In genomic region chr5:87686975-87687374, GRCh38 we compare ENCODE assay signal across 14 cellular contexts.
DNase-seq lines count a peak whose midpoint lies in the region; ATAC-seq and TF ChIP-seq lines count a peak whose summit lies in the region.
"Had no signal": no experiment of that assay in that cellular context is flagged by ENCODE, and none has a peak within 500 bp of the region (broad histone marks: within the 10 kb centered on the region; RNA-seq: fewer than 3 reads in every experiment).

No MANE protein-coding gene starts in this region.

- no peak overlapping the region for H3K27ac Mint-ChIP-seq in activated CD8-positive, alpha-beta T cell treated with anti-CD3 and anti-CD28 coated beads for 36 hours
- no peak overlapping the region for H3K27ac Mint-ChIP-seq in T-helper 2 cell treated with Interferon-gamma antibody and Interleukin-4, amounts not matched to agents 5 μg/mL and 100 μg/mL, for 36 hours
- H3K27ac Mint-ChIP-seq: activated naive CD4-positive, alpha-beta T cell treated with anti-CD3 and anti-CD28 coated beads, Interleukin-2, amount 50 U/mL, for 24 hours; stimulated activated naive CD8-positive, alpha-beta T cell treated with anti-CD3 and anti-CD28 coated beads, Interleukin-15, Interleukin-2, amounts not matched to agents 100 ng/mL and 50 ng/mL, for 24 hours had no signal

- POLR2A ChIA-PET in activated CD8-positive, alpha-beta T cell treated with anti-CD3 and anti-CD28 coated beads for 36 hours (lab: Charles Lee) = no interaction called here

- DNase-seq in NOMO-1 treated with DMSO at 0.1 percent for 48 hours (lab: John Stamatoyannopoulos, UW; ENCODE audit: unreplicated experiment) (peak; percentile 20), NOMO-1 treated with dmso at 0.1 percent for 144 hours (lab: John Stamatoyannopoulos, UW; ENCODE audit: unreplicated experiment) (no peak), head of caudate nucleus (no peak), NCI-H345 treated with DMSO at 0.1 percent for 48 hours (lab: John Stamatoyannopoulos, UW; ENCODE audit: unreplicated experiment) (no peak)
- no peak for DNase-seq in activated CD8-positive, alpha-beta T cell treated with anti-CD3 and anti-CD28 coated beads for 36 hours
- DNase-seq in T-helper 2 cell treated with Interferon-gamma antibody and Interleukin-4, amounts not matched to agents 5 μg/mL and 100 μg/mL, for 36 hours (ENCODE audit: low spot score) = no peak
- DNase-seq: 8988T, foreskin fibroblast, NCI-H2171 treated with DMSO at 0.1 percent for 48 hours had no signal

- H3K9me3 Mint-ChIP-seq in activated CD8-positive, alpha-beta T cell treated with anti-CD3 and anti-CD28 coated beads for 36 hours = peaks cover 4% of the 10 kb centered on the region
- H3K9me3 Mint-ChIP-seq in T-helper 2 cell treated with Interferon-gamma antibody and Interleukin-4, amounts not matched to agents 5 μg/mL and 100 μg/mL, for 36 hours = peaks cover 4% of the 10 kb centered on the region

- H3K36me3 Mint-ChIP-seq in activated CD8-positive, alpha-beta T cell treated with anti-CD3 and anti-CD28 coated beads for 36 hours (ENCODE audit: low read depth) = no peaks in the 10 kb centered on the region
- H3K36me3 Mint-ChIP-seq in T-helper 2 cell treated with Interferon-gamma antibody and Interleukin-4, amounts not matched to agents 5 μg/mL and 100 μg/mL, for 36 hours (ENCODE audit: low read depth) = no peaks in the 10 kb centered on the region
- H3K36me3 Mint-ChIP-seq: activated naive CD4-positive, alpha-beta T cell treated with anti-CD3 and anti-CD28 coated beads, Interleukin-2, amount 50 U/mL, for 24 hours had no signal

- intact Hi-C loops in head of caudate nucleus (cut with DNase I) = no loop called here
- intact Hi-C loops in activated CD8-positive, alpha-beta T cell treated with anti-CD3 and anti-CD28 coated beads for 36 hours (cut with micrococcal nuclease) = no loop called here

- H3K27me3 Mint-ChIP-seq in activated CD8-positive, alpha-beta T cell treated with anti-CD3 and anti-CD28 coated beads for 36 hours = peaks cover 1% of the 10 kb centered on the region
- no peaks in the 10 kb centered on the region for H3K27me3 Mint-ChIP-seq in T-helper 2 cell treated with Interferon-gamma antibody and Interleukin-4, amounts not matched to agents 5 μg/mL and 100 μg/mL, for 36 hours (ENCODE audit: low read depth)
- H3K27me3 Mint-ChIP-seq: activated naive CD4-positive, alpha-beta T cell treated with anti-CD3 and anti-CD28 coated beads, Interleukin-2, amount 50 U/mL, for 24 hours; stimulated activated naive CD8-positive, alpha-beta T cell treated with anti-CD3 and anti-CD28 coated beads, Interleukin-15, Interleukin-2, amounts not matched to agents 100 ng/mL and 50 ng/mL, for 24 hours had no signal

- peak; percentile 95 for ATAC-seq in HG02852 (IDR thresholded peaks at IDR 0.05; ENCODE audit: unreplicated experiment)
- peak; percentile 90 for ATAC-seq in HG03558 (IDR thresholded peaks at IDR 0.05; ENCODE audit: extremely low read depth, unreplicated experiment)
- ATAC-seq in activated CD8-positive, alpha-beta T cell treated with anti-CD3 and anti-CD28 coated beads for 36 hours = no peak
- ATAC-seq: Right ventricle myocardium inferior had no signal

- CTCF ChIA-PET in activated CD8-positive, alpha-beta T cell treated with anti-CD3 and anti-CD28 coated beads for 36 hours (lab: Charles Lee) = no interaction called here

- no peak for TF ChIP-seq CTCF in activated CD8-positive, alpha-beta T cell treated with anti-CD3 and anti-CD28 coated beads for 36 hours (IDR thresholded peaks at IDR 0.05)

- no peak overlapping the region for H3K4me3 Mint-ChIP-seq in activated CD8-positive, alpha-beta T cell treated with anti-CD3 and anti-CD28 coated beads for 36 hours
- H3K4me3 Mint-ChIP-seq in T-helper 2 cell treated with Interferon-gamma antibody and Interleukin-4, amounts not matched to agents 5 μg/mL and 100 μg/mL, for 36 hours = no peak overlapping the region
- H3K4me3 Mint-ChIP-seq: activated naive CD4-positive, alpha-beta T cell treated with anti-CD3 and anti-CD28 coated beads, Interleukin-2, amount 50 U/mL, for 24 hours; stimulated activated naive CD8-positive, alpha-beta T cell treated with anti-CD3 and anti-CD28 coated beads, Interleukin-15, Interleukin-2, amounts not matched to agents 100 ng/mL and 50 ng/mL, for 24 hours had no signal

- no peaks in the 10 kb centered on the region for H3K4me1 Mint-ChIP-seq in activated CD8-positive, alpha-beta T cell treated with anti-CD3 and anti-CD28 coated beads for 36 hours (ENCODE audit: low read depth)
- no peaks in the 10 kb centered on the region for H3K4me1 Mint-ChIP-seq in T-helper 2 cell treated with Interferon-gamma antibody and Interleukin-4, amounts not matched to agents 5 μg/mL and 100 μg/mL, for 36 hours (ENCODE audit: low read depth)
- H3K4me1 Mint-ChIP-seq: activated naive CD4-positive, alpha-beta T cell treated with anti-CD3 and anti-CD28 coated beads, Interleukin-2, amount 50 U/mL, for 24 hours had no signal
